In genomic region chr1:3020263-3020909, GRCh38 we compare ENCODE assay signal across 1 cellular context.
A peak's percentile ranks its signal among the peaks of the same experiment; 100 is the strongest.
TF ChIP-seq lines count a peak whose summit lies in the region.

No MANE protein-coding gene starts in this region.

TF ChIP-seq in HepG2, 621 proteins besides CTCF, POLR2A, EP300 and RAD21 (continued from another document):
- no peak for TF ChIP-seq ZNF710 (CRISPR knock-in tag; IDR thresholded peaks at IDR 0.05; ENCODE audit: borderline replicate concordance)
- peak; percentile 89 for TF ChIP-seq MNT (IDR thresholded peaks at IDR 0.05)
- TF ChIP-seq DNMT1 (CRISPR knock-in tag; IDR thresholded peaks at IDR 0.05) = no peak
